Comparison of ENCODE assay signal across 1 cellular context in the genomic region with DNA sequence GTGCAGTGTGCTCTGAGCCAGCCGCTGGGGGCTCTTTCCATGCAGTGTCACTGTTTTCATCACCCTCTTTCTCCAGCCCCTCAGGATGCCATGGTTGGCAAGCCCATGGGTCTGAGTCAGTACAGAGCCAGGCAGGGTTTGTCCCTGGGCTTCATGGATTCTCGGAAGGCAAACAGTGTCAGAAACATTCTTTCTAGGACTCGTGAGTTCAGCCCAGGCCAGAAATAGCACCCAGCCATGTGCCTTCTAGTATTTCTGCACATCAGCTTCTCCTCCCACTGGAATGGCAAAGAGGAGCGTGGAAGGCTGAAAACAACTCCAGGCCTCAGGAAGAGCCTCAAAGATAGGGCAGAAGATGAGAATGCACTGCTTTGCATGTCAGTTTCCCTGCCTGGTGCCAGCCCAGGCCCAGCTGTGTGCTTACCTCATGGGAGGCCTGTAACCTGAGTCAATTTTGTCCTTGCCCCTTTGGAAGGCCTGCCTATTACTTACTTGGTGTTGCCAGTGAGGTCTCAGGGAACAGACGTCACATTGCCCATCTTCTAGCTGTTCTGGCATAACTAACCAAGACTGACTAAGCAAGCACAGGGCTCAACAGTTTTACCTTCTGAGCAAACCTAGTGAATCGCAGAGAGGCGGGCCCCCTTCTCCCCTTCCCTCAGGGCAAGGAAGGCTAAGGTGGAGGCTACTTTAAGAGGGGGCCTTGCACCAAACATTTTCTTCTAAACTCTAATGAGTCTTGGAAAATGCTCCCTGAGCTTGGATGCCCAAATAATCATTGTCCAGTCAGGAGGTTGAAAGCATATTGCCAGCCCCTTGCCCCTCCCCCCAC.
TF ChIP-seq lines count a peak whose summit lies in the region.

No MANE protein-coding gene starts in this region.

TF ChIP-seq in GM23338, 12 proteins besides CTCF, POLR2A, EP300 and RAD21 (continued from another document):
- TF ChIP-seq, protein P1, sequence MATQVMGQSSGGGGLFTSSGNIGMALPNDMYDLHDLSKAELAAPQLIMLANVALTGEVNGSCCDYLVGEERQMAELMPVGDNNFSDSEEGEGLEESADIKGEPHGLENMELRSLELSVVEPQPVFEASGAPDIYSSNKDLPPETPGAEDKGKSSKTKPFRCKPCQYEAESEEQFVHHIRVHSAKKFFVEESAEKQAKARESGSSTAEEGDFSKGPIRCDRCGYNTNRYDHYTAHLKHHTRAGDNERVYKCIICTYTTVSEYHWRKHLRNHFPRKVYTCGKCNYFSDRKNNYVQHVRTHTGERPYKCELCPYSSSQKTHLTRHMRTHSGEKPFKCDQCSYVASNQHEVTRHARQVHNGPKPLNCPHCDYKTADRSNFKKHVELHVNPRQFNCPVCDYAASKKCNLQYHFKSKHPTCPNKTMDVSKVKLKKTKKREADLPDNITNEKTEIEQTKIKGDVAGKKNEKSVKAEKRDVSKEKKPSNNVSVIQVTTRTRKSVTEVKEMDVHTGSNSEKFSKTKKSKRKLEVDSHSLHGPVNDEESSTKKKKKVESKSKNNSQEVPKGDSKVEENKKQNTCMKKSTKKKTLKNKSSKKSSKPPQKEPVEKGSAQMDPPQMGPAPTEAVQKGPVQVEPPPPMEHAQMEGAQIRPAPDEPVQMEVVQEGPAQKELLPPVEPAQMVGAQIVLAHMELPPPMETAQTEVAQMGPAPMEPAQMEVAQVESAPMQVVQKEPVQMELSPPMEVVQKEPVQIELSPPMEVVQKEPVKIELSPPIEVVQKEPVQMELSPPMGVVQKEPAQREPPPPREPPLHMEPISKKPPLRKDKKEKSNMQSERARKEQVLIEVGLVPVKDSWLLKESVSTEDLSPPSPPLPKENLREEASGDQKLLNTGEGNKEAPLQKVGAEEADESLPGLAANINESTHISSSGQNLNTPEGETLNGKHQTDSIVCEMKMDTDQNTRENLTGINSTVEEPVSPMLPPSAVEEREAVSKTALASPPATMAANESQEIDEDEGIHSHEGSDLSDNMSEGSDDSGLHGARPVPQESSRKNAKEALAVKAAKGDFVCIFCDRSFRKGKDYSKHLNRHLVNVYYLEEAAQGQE (IDR thresholded peaks at IDR 0.05; ENCODE audit: unreplicated experiment) = no peak
